13 cellular contexts compared by ENCODE assay signal in genomic region chr3:129618901-129619671, GRCh38. TPM values are rescaled to one million over a fixed set of nuclear protein-coding genes. Genes with fewer than 3 reads are reported as not detected.
A peak's percentile ranks its signal among the peaks of the same experiment; 100 is the strongest.
DNase-seq lines count a peak whose midpoint lies in the region; ATAC-seq and TF ChIP-seq lines count a peak whose summit lies in the region.
"Had no signal": no experiment of that assay in that cellular context is flagged by ENCODE, and none has a peak within 500 bp of the region (broad histone marks: within the 10 kb centered on the region; RNA-seq: fewer than 3 reads in every experiment).

No MANE protein-coding gene starts in this region.

- CTCF ChIA-PET in activated CD8-positive, alpha-beta T cell treated with anti-CD3 and anti-CD28 coated beads, Interleukin-2, amount 10 ng/mL, durations not matched to agents 7 days and 5 days (lab: Charles Lee), result interaction anchor here (0.9 to 1.0 kb wide), 2 partner anchors 129 to 236 kb away, joined by 3 read pairs; no protein-coding TSS in a partner anchor

- TF ChIP-seq CTCF in right atrium auricular region (IDR thresholded peaks at IDR 0.05) (no peak), osteocyte (IDR thresholded peaks at IDR 0.05) (no peak)

- POLR2A ChIA-PET in activated CD8-positive, alpha-beta T cell treated with anti-CD3 and anti-CD28 coated beads, Interleukin-2, amount 10 ng/mL, durations not matched to agents 7 days and 5 days (lab: Charles Lee), result no interaction called here

- H3K4me1 Mint-ChIP-seq in osteocyte (ENCODE audit: unreplicated experiment), result peaks cover 69% of the 10 kb centered on the region
- H3K4me1 Mint-ChIP-seq in activated CD8-positive, alpha-beta T cell treated with anti-CD3 and anti-CD28 coated beads, Interleukin-2, amount 10 ng/mL, durations not matched to agents 7 days and 5 days (ENCODE audit: low read depth), result peaks cover 7% of the 10 kb centered on the region

- H3K36me3 ChIP-seq in SJCRH30, result no peaks in the 10 kb centered on the region
- H3K36me3 ChIP-seq in right atrium auricular region, result no peaks in the 10 kb centered on the region

- H3K4me3 Mint-ChIP-seq in osteocyte (ENCODE audit: unreplicated experiment), result no peak overlapping the region
- H3K4me3 Mint-ChIP-seq in activated CD8-positive, alpha-beta T cell treated with anti-CD3 and anti-CD28 coated beads, Interleukin-2, amount 10 ng/mL, durations not matched to agents 7 days and 5 days, result no peak overlapping the region
- H3K4me3 Mint-ChIP-seq: WTC11 had no signal

- DNase-seq in 8988T (peak; percentile 44), SJCRH30 (peak; percentile 41 to 53), right atrium auricular region (ENCODE audit: low spot score) (no peak), osteocyte (ENCODE audit: extremely low spot score, unreplicated experiment) (peak; percentile 80), AG08396 (ENCODE audit: low spot score) (no peak), COR-L47 (lab: John Stamatoyannopoulos, UW) (no peak)
- DNase-seq in activated CD8-positive, alpha-beta T cell treated with anti-CD3 and anti-CD28 coated beads, Interleukin-2, amount 10 ng/mL, durations not matched to agents 7 days and 5 days, result no peak
- DNase-seq: DMS79, foreskin fibroblast, H7, NCI-H2171 had no signal

- no peak for ATAC-seq in activated CD8-positive, alpha-beta T cell treated with anti-CD3 and anti-CD28 coated beads, Interleukin-2, amount 10 ng/mL, durations not matched to agents 7 days and 5 days
- ATAC-seq in HG02610 (IDR thresholded peaks at IDR 0.05; ENCODE audit: unreplicated experiment), result no peak

- peaks cover 26% of the 10 kb centered on the region for H3K4me1 ChIP-seq in SJCRH30
- peaks cover 0 to 92% of the 10 kb centered on the region in 2 donors for H3K4me1 ChIP-seq in right atrium auricular region

- no peaks in the 10 kb centered on the region for H3K27me3 ChIP-seq in SJCRH30
- no peaks in the 10 kb centered on the region for H3K27me3 ChIP-seq in right atrium auricular region

- H3K4me3 ChIP-seq in SJCRH30 (no peak overlapping the region), right atrium auricular region (no peak overlapping the region)

- H3K27ac Mint-ChIP-seq in osteocyte (ENCODE audit: unreplicated experiment), result no peak overlapping the region
- no peak overlapping the region for H3K27ac Mint-ChIP-seq in activated CD8-positive, alpha-beta T cell treated with anti-CD3 and anti-CD28 coated beads, Interleukin-2, amount 10 ng/mL, durations not matched to agents 7 days and 5 days
- H3K27ac Mint-ChIP-seq: WTC11 had no signal

- H3K9me3 ChIP-seq in SJCRH30 (replicated peaks), result no peaks in the 10 kb centered on the region
- H3K9me3 ChIP-seq in right atrium auricular region, result no peaks in the 10 kb centered on the region

- H3K36me3 Mint-ChIP-seq in osteocyte (ENCODE audit: unreplicated experiment), result no peaks in the 10 kb centered on the region
- no peaks in the 10 kb centered on the region for H3K36me3 Mint-ChIP-seq in activated CD8-positive, alpha-beta T cell treated with anti-CD3 and anti-CD28 coated beads, Interleukin-2, amount 10 ng/mL, durations not matched to agents 7 days and 5 days (ENCODE audit: low read depth)
- H3K36me3 Mint-ChIP-seq: WTC11 had no signal

- no peaks in the 10 kb centered on the region for H3K9me3 Mint-ChIP-seq in osteocyte (ENCODE audit: unreplicated experiment)
- H3K9me3 Mint-ChIP-seq in activated CD8-positive, alpha-beta T cell treated with anti-CD3 and anti-CD28 coated beads, Interleukin-2, amount 10 ng/mL, durations not matched to agents 7 days and 5 days (ENCODE audit: insufficient read depth), result no peaks in the 10 kb centered on the region
- H3K9me3 Mint-ChIP-seq: WTC11 had no signal

- peak overlapping the region; percentile 18 for H3K27ac ChIP-seq in SJCRH30
- H3K27ac ChIP-seq in right atrium auricular region, result peak overlapping the region; percentile 59 to 76

- H3K27me3 Mint-ChIP-seq in osteocyte (ENCODE audit: unreplicated experiment), result no peaks in the 10 kb centered on the region
- H3K27me3 Mint-ChIP-seq in activated CD8-positive, alpha-beta T cell treated with anti-CD3 and anti-CD28 coated beads, Interleukin-2, amount 10 ng/mL, durations not matched to agents 7 days and 5 days (ENCODE audit: low read depth), result peaks cover 3% of the 10 kb centered on the region

RNA-seq across cellular contexts. Expression of gene PLXND1, which starts 12.6 kb away (rescaled TPM):
- 91.1 and 95.8 TPM in 2 replicates for total RNA-seq in SJCRH30 (2014; rRNA removed; shearing (Covaris generic))
- total RNA-seq in right atrium auricular region (10 to 100 TPM; 44.5 to 93.1 TPM), osteocyte (316 and 358 TPM in 2 replicates)
- total RNA-seq in activated CD8-positive, alpha-beta T cell treated with anti-CD3 and anti-CD28 coated beads, Interleukin-2, amount 10 ng/mL, durations not matched to agents 7 days and 5 days, result 1 to 10 TPM; 3.7 to 4.1 TPM

Comparison
In these comparisons a context has a peak if more than half of its experiments do, and no peak if none do; other contexts are left out.
1. DNase-seq: peak in 8988T (single experiment), SJCRH30 (2 of 2) and osteocyte (single experiment); none in right atrium auricular region (single experiment), activated CD8-positive, alpha-beta T cell treated with anti-CD3 and anti-CD28 coated beads, Interleukin-2, amount 10 ng/mL, durations not matched to agents 7 days and 5 days (single experiment), AG08396 (single experiment) and COR-L47 (single experiment).
2. RNA of gene PLXND1, which starts 12.6 kb away (total RNA-seq): 316 to 358 TPM in osteocyte, 91.1 to 95.8 TPM in SJCRH30 and 44.5 to 93.1 TPM in right atrium auricular region; 3.7 to 4.1 TPM in activated CD8-positive, alpha-beta T cell treated with anti-CD3 and anti-CD28 coated beads, Interleukin-2, amount 10 ng/mL, durations not matched to agents 7 days and 5 days; every median in the first group is over 4 times any median in the second.